Comparison of ENCODE assay signal across 23 cellular contexts in genomic region chr2:182754231-182754630, GRCh38. TPM values are rescaled to one million over a fixed set of nuclear protein-coding genes. Genes with fewer than 3 reads are reported as not detected.
DNase-seq lines count a peak whose midpoint lies in the region; TF ChIP-seq lines count a peak whose summit lies in the region.
"Had no signal": no experiment of that assay in that cellular context is flagged by ENCODE, and none has a peak within 500 bp of the region (broad histone marks: within the 10 kb centered on the region; RNA-seq: fewer than 3 reads in every experiment).

No MANE protein-coding gene starts in this region.

- no peaks in the 10 kb centered on the region for H3K27me3 ChIP-seq in A673 (replicated peaks; ENCODE audit: insufficient read depth, low read depth, low read length, poor library complexity)
- H3K27me3 ChIP-seq: BE2C, BLaER1 had no signal

- no peaks in the 10 kb centered on the region for H3K9me3 ChIP-seq in A673 (ENCODE audit: low read depth, low read length, poor library complexity, severe bottlenecking)
- H3K9me3 ChIP-seq: A549, BE2C, BLaER1 had no signal

- no peak for TF ChIP-seq CTCF in A673 (conservative IDR thresholded peaks at IDR 0.05; ENCODE audit: low read depth, low read length)

- H3K4me3 ChIP-seq in A673 (ENCODE audit: low read depth, low read length, poor library complexity, severe bottlenecking), result no peak overlapping the region
- H3K4me3 ChIP-seq: A549, BLaER1 had no signal

- peaks cover 12% of the 10 kb centered on the region for H3K4me1 ChIP-seq in A673 (ENCODE audit: insufficient read depth, low read length, poor library complexity, severe bottlenecking)
- H3K4me1 ChIP-seq: A549, BE2C, BLaER1 had no signal

- CTCF ChIA-PET in A673 (lab: Charles Lee), result no interaction called here

- DNase-seq in A673 (ENCODE audit: low spot score) (peak; percentile 71), dermis blood vessel endothelial cell (peak; percentile 32), foreskin melanocyte (peak; percentile 8), EL (no peak)
- DNase-seq in activated T-cell treated with anti-CD3 and anti-CD28 coated beads, Interleukin-2, amount 50 U/mL, for 48 hours, result no peak
- no peak for DNase-seq in activated T-helper 1 cell treated with anti-CD3 and anti-CD28 coated beads, Interleukin-12 subunit alpha, Interleukin-12 subunit beta, Interleukin-2, Interleukin-4 antibody, amounts not matched to agents 30 ng/mL and 10 ng/mL and 1 ng/mL, durations not matched to agents 14 hours and 24 hours and 36 hours (ENCODE audit: low spot score)
- DNase-seq: ACHN; BE2C; C1 segment of cervical spinal cord; CD4-positive, alpha-beta memory T cell; CD4-positive, CD25-positive, alpha-beta regulatory T cell; CD8-positive, alpha-beta memory T cell; COR-L47; DMS 273 treated with DMSO at 0.1 percent for 48 hours; DMS153; DMS53; DMS79; DND-41; GF-D8 had no signal

- H3K27ac ChIP-seq in A673 (ENCODE audit: low read depth, low read length, poor library complexity, severe bottlenecking), result no peak overlapping the region
- H3K27ac ChIP-seq: 22Rv1, A549, BLaER1 had no signal

- no peak overlapping the region for H3K27ac Mint-ChIP-seq in activated T-helper 1 cell treated with anti-CD3 and anti-CD28 coated beads, Interleukin-12 subunit alpha, Interleukin-12 subunit beta, Interleukin-2, Interleukin-4 antibody, amounts not matched to agents 30 ng/mL and 10 ng/mL and 1 ng/mL, durations not matched to agents 14 hours and 24 hours and 36 hours
- H3K27ac Mint-ChIP-seq: CD14-positive monocyte; CD4-positive, alpha-beta memory T cell; CD8-positive, alpha-beta memory T cell had no signal

- intact Hi-C loops in A673 (cut with micrococcal nuclease; ENCODE audit: unreplicated experiment), result no loop called here
- intact Hi-C loops in activated T-helper 1 cell treated with anti-CD3 and anti-CD28 coated beads, Interleukin-12 subunit alpha, Interleukin-12 subunit beta, Interleukin-2, Interleukin-4 antibody, amounts not matched to agents 30 ng/mL and 10 ng/mL and 1 ng/mL, durations not matched to agents 14 hours and 24 hours and 36 hours (cut with micrococcal nuclease), result no loop called here

- H3K4me1 Mint-ChIP-seq in activated T-helper 1 cell treated with anti-CD3 and anti-CD28 coated beads, Interleukin-12 subunit alpha, Interleukin-12 subunit beta, Interleukin-2, Interleukin-4 antibody, amounts not matched to agents 30 ng/mL and 10 ng/mL and 1 ng/mL, durations not matched to agents 14 hours and 24 hours and 36 hours (ENCODE audit: low read depth), result no peaks in the 10 kb centered on the region
- H3K4me1 Mint-ChIP-seq: CD14-positive monocyte; CD8-positive, alpha-beta memory T cell had no signal

- POLR2A ChIA-PET in A673 (lab: Charles Lee; ENCODE audit: low non-redundant PET), result no interaction called here

- no peaks in the 10 kb centered on the region for H3K27me3 Mint-ChIP-seq in activated T-helper 1 cell treated with anti-CD3 and anti-CD28 coated beads, Interleukin-12 subunit alpha, Interleukin-12 subunit beta, Interleukin-2, Interleukin-4 antibody, amounts not matched to agents 30 ng/mL and 10 ng/mL and 1 ng/mL, durations not matched to agents 14 hours and 24 hours and 36 hours (ENCODE audit: insufficient read depth)
- H3K27me3 Mint-ChIP-seq: CD4-positive, alpha-beta memory T cell; CD4-positive, CD25-positive, alpha-beta regulatory T cell; CD8-positive, alpha-beta memory T cell had no signal

- BruUV-seq in A673 (replicated peaks; lab: Mats Ljungman, UMichigan), result no TSS peak

- H3K36me3 Mint-ChIP-seq in activated T-helper 1 cell treated with anti-CD3 and anti-CD28 coated beads, Interleukin-12 subunit alpha, Interleukin-12 subunit beta, Interleukin-2, Interleukin-4 antibody, amounts not matched to agents 30 ng/mL and 10 ng/mL and 1 ng/mL, durations not matched to agents 14 hours and 24 hours and 36 hours (ENCODE audit: low read depth), result peaks cover 33% of the 10 kb centered on the region

- no peaks in the 10 kb centered on the region for H3K9me3 Mint-ChIP-seq in activated T-helper 1 cell treated with anti-CD3 and anti-CD28 coated beads, Interleukin-12 subunit alpha, Interleukin-12 subunit beta, Interleukin-2, Interleukin-4 antibody, amounts not matched to agents 30 ng/mL and 10 ng/mL and 1 ng/mL, durations not matched to agents 14 hours and 24 hours and 36 hours
- H3K9me3 Mint-ChIP-seq: CD4-positive, alpha-beta memory T cell; CD4-positive, CD25-positive, alpha-beta regulatory T cell; CD8-positive, alpha-beta memory T cell had no signal

- H3K36me3 ChIP-seq in A673 (ENCODE audit: insufficient read depth, low read length, poor library complexity, severe bottlenecking), result peaks cover 62% of the 10 kb centered on the region
- H3K36me3 ChIP-seq: BE2C had no signal

- no peak overlapping the region for H3K4me3 Mint-ChIP-seq in activated T-helper 1 cell treated with anti-CD3 and anti-CD28 coated beads, Interleukin-12 subunit alpha, Interleukin-12 subunit beta, Interleukin-2, Interleukin-4 antibody, amounts not matched to agents 30 ng/mL and 10 ng/mL and 1 ng/mL, durations not matched to agents 14 hours and 24 hours and 36 hours
- H3K4me3 Mint-ChIP-seq: CD14-positive monocyte; CD4-positive, alpha-beta memory T cell; CD4-positive, CD25-positive, alpha-beta regulatory T cell; CD8-positive, alpha-beta memory T cell had no signal

RNA-seq across cellular contexts. Expression of gene DNAJC10, which starts 38.2 kb away (rescaled TPM):
- total RNA-seq in A673 (2021) (101 and 106 TPM in 2 replicates), dermis blood vessel endothelial cell (132 and 177 TPM in 2 replicates)
- total RNA-seq in activated T-helper 1 cell treated with anti-CD3 and anti-CD28 coated beads, Interleukin-12 subunit alpha, Interleukin-12 subunit beta, Interleukin-2, Interleukin-4 antibody, amounts not matched to agents 30 ng/mL and 10 ng/mL and 1 ng/mL, durations not matched to agents 14 hours and 24 hours and 36 hours, result 68.7 and 69.5 TPM in 2 replicates

Comparison
In these comparisons a context has a peak if more than half of its experiments do, and no peak if none do; other contexts are left out.
1. DNase-seq: peak in A673 (single experiment), dermis blood vessel endothelial cell (single experiment) and foreskin melanocyte (single experiment); none in activated T-cell treated with anti-CD3 and anti-CD28 coated beads, Interleukin-2, amount 50 U/mL, for 48 hours (0 of 2), EL (single experiment) and activated T-helper 1 cell treated with anti-CD3 and anti-CD28 coated beads, Interleukin-12 subunit alpha, Interleukin-12 subunit beta, Interleukin-2, Interleukin-4 antibody, amounts not matched to agents 30 ng/mL and 10 ng/mL and 1 ng/mL, durations not matched to agents 14 hours and 24 hours and 36 hours (single experiment).